In genomic region chrX:132957211-132958085, GRCh38 we compare ENCODE assay signal across 8 cellular contexts. TPM values are rescaled to one million over a fixed set of nuclear protein-coding genes. Genes with fewer than 3 reads are reported as not detected.
DNase-seq lines count a peak whose midpoint lies in the region; ATAC-seq and TF ChIP-seq lines count a peak whose summit lies in the region.

No MANE protein-coding gene starts in this region.

- peaks cover 12% of the 10 kb centered on the region for H3K27me3 ChIP-seq in kidney epithelial cell (ENCODE audit: control insufficient read depth, insufficient read depth, low read length)
- H3K27me3 ChIP-seq in tibial artery: peaks cover 0 to 24% of the 10 kb centered on the region in 2 donors

- no peak overlapping the region for H3K27ac ChIP-seq in tibial artery

- H3K4me3 ChIP-seq in astrocyte of the cerebellum (ENCODE audit: low read depth, low read length): peak overlapping the region; percentile 39
- H3K4me3 ChIP-seq in kidney epithelial cell (ENCODE audit: low read depth, low read length): peak overlapping the region; percentile 36
- H3K4me3 ChIP-seq in tibial artery: peak overlapping the region; percentile 43 to 56

- TF ChIP-seq CTCF in astrocyte of the cerebellum (IDR thresholded peaks at IDR 0.05; ENCODE audit: low read depth, low read length, missing control alignments) (no peak), kidney epithelial cell (IDR thresholded peaks at IDR 0.05; ENCODE audit: insufficient read depth, low read length, poor library complexity, severe bottlenecking) (no peak), tibial artery (IDR thresholded peaks at IDR 0.05) (no peak), GM20000 (IDR thresholded peaks at IDR 0.05; ENCODE audit: extremely low read depth, missing control alignments) (no peak)

- peak overlapping the region; percentile 49 for H3K4me3 Mint-ChIP-seq in activated T-cell treated with anti-CD3 and anti-CD28 coated beads, Interleukin-2, amount 50 U/mL, for 24 hours

- intact Hi-C loops in tibial artery (cut with DNase I; ENCODE audit: low total_unique reads): no loop called here

- H3K4me1 ChIP-seq in tibial artery: peaks cover 0 to 23% (median 10%) of the 10 kb centered on the region in 4 donors

- no peak overlapping the region for H3K27ac Mint-ChIP-seq in activated T-cell treated with anti-CD3 and anti-CD28 coated beads, Interleukin-2, amount 50 U/mL, for 24 hours

- H3K27me3 Mint-ChIP-seq in activated T-cell treated with anti-CD3 and anti-CD28 coated beads, Interleukin-2, amount 50 U/mL, for 24 hours: peaks cover 74% of the 10 kb centered on the region

- no peak for ATAC-seq in GM21390 (IDR thresholded peaks at IDR 0.05; ENCODE audit: unreplicated experiment)

- no peaks in the 10 kb centered on the region for H3K9me3 Mint-ChIP-seq in activated T-cell treated with anti-CD3 and anti-CD28 coated beads, Interleukin-2, amount 50 U/mL, for 24 hours

- in situ Hi-C loops in astrocyte of the cerebellum (cut with HindIII; ENCODE audit: low sequenced_read_pairs): no loop called here

- no peaks in the 10 kb centered on the region for H3K36me3 Mint-ChIP-seq in activated T-cell treated with anti-CD3 and anti-CD28 coated beads, Interleukin-2, amount 50 U/mL, for 24 hours (ENCODE audit: low read depth)

- peaks cover 8% of the 10 kb centered on the region for H3K4me1 Mint-ChIP-seq in activated T-cell treated with anti-CD3 and anti-CD28 coated beads, Interleukin-2, amount 50 U/mL, for 24 hours (ENCODE audit: low read depth)

- H3K36me3 ChIP-seq in kidney epithelial cell (ENCODE audit: control insufficient read depth, insufficient read depth, low read length) (no peaks in the 10 kb centered on the region), tibial artery (no peaks in the 10 kb centered on the region)

- peak; percentile 30 for DNase-seq in activated T-cell treated with anti-CD3 and anti-CD28 coated beads, Interleukin-2, amount 50 U/mL, for 24 hours
- DNase-seq in activated T-cell treated with anti-CD3 and anti-CD28 coated beads for 4 hours (no peak), astrocyte of the cerebellum (ENCODE audit: low read depth) (no peak), kidney epithelial cell (ENCODE audit: low read depth) (no peak), tibial artery (no peak), GM20000 (ENCODE audit: low spot score) (no peak), NCI-H226 (no peak)

- H3K9me3 ChIP-seq in tibial artery: no peaks in the 10 kb centered on the region

RNA-seq across cellular contexts. Expression of gene HS6ST2, which starts 1.0 kb away (rescaled TPM):
- 6.6 and 8.4 TPM in 2 replicates for total RNA-seq in kidney epithelial cell
